In genomic region chr1:231037585-231038517, GRCh38 we compare ENCODE assay signal across 1 cellular context.
TF ChIP-seq lines count a peak whose summit lies in the region.

No MANE protein-coding gene starts in this region.

TF ChIP-seq in A549, 52 proteins besides CTCF, POLR2A, EP300 and RAD21 (continued from another document):
- TF ChIP-seq USF2 (IDR thresholded peaks at IDR 0.05) (no peak), MAFK (IDR thresholded peaks at IDR 0.05; ENCODE audit: partially characterized antibody) (no peak), CEBPB (IDR thresholded peaks at IDR 0.05) (no peak)
